1 cellular context compared by ENCODE assay signal in the genomic region with DNA sequence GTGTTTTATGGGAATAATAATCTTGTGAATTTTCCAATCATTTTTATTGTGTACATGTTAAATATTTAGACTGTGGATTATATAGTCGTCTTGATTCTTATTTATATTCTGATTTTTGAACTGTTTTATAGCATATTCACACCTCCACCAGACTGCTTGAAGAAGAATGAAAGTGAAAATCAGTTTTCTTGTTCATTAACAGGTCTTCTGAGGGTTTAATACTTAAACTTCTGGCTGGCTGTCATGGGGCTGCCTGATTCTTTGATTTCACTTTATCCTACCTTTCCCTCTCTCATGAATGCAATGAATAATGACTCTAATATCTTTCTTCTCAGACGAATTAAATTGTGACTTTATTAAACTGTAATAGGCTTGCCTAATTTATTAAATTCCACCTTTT.
TF ChIP-seq lines count a peak whose summit lies in the region.

No MANE protein-coding gene starts in this region.

TF ChIP-seq in IMR-90, 13 proteins besides CTCF, POLR2A, EP300 and RAD21 (continued from another document):
- TF ChIP-seq CHD1 (IDR thresholded peaks at IDR 0.05; ENCODE audit: low read depth, low read length), result no peak
